Comparison of ENCODE assay signal across 16 cellular contexts in genomic region chr13:45621950-45622349, GRCh38. TPM values are rescaled to one million over a fixed set of nuclear protein-coding genes. Genes with fewer than 3 reads are reported as not detected.
"Had no signal": no experiment of that assay in that cellular context is flagged by ENCODE, and none has a peak within 500 bp of the region (broad histone marks: within the 10 kb centered on the region; RNA-seq: fewer than 3 reads in every experiment).

No MANE protein-coding gene starts in this region.

- DNase-seq: activated B cell treated with CpG ODN at 0.5 μM for 24 hours; activated CD4-positive, alpha-beta T cell treated with anti-CD3 and anti-CD28 coated beads, Interleukin-2, amount 10 ng/mL, durations not matched to agents 24 days and 14 days; activated T-cell treated with anti-CD3 and anti-CD28 coated beads, Interleukin-2, amount 50 U/mL, for 1 hour; amniotic stem cell; body of pancreas; effector memory CD4-positive, alpha-beta T cell; left ventricle myocardium inferior; nephron progenitor cell; stimulated activated CD4-positive, alpha-beta T cell treated with anti-CD3 and anti-CD28 coated beads, Interleukin-12 subunit alpha, Interleukin-12 subunit beta, amount 100 ng/mL, for 4 hours; stimulated activated naive CD4-positive, alpha-beta T cell treated with Interleukin-2 at 50 U/mL for 16 hours had no signal

- H3K36me3 ChIP-seq: left ventricle myocardium inferior had no signal

- H3K27ac ChIP-seq: body of pancreas, hepatocyte, left ventricle myocardium inferior had no signal

- H3K4me1 ChIP-seq: body of pancreas, left ventricle myocardium inferior had no signal

- H3K4me3 ChIP-seq: body of pancreas, hepatocyte, left ventricle myocardium inferior had no signal

- H3K4me2 ChIP-seq: hepatocyte had no signal

- H3K9me3 ChIP-seq: body of pancreas had no signal

RNA-seq across cellular contexts. Expression of gene ERICH6B, which starts 6.4 kb away (rescaled TPM):
- total RNA-seq: activated B cell treated with CpG ODN at 0.5 μM for 24 hours; activated CD4-positive, alpha-beta T cell treated with anti-CD3 and anti-CD28 coated beads, Interleukin-2, amount 10 ng/mL, durations not matched to agents 24 days and 14 days; activated naive CD4-positive, alpha-beta T cell treated with anti-CD3 and anti-CD28 coated beads, Interleukin-2, amount 50 U/mL, for 72 hours; body of pancreas; epithelial cell of proximal tubule; hepatocyte; left ventricle myocardium inferior; osteoblast; pulmonary artery endothelial cell; T-helper 1 cell treated with Interleukin-12 subunit alpha and Interleukin-12 subunit beta and Interleukin-4 antibody, amounts not matched to agents 30 ng/mL and 1 ng/mL, for 36 hours had no signal
